Comparison of ENCODE assay signal across 13 cellular contexts in the genomic region with DNA sequence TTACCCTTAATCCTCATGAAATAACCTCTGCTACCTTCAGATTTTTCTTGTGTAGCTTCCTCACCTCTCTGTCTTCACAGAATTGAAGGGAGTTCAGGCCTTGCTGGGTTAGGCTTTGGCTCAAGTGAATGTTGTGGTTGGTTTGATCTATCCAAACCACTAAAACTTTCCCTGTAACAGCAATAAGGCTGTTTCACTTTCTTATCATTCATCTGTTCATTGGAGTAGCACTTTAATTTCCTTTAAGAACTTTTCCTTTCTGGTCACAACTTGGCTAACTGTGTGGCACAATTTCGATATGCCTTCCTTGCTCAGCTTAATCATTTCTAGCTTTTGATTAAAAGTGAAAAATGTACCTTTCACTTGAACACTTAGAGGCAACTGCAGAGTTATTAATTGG.
DNase-seq lines count a peak whose midpoint lies in the region; ATAC-seq and TF ChIP-seq lines count a peak whose summit lies in the region.
"Had no signal": no experiment of that assay in that cellular context is flagged by ENCODE, and none has a peak within 500 bp of the region (broad histone marks: within the 10 kb centered on the region; RNA-seq: fewer than 3 reads in every experiment).

No MANE protein-coding gene starts in this region.

- no peaks in the 10 kb centered on the region for H3K9me3 Mint-ChIP-seq in CD8-positive, alpha-beta T cell
- H3K9me3 Mint-ChIP-seq: neural crest cell had no signal

- H3K36me3 Mint-ChIP-seq in CD8-positive, alpha-beta T cell, result peaks cover 61% of the 10 kb centered on the region

- intact Hi-C loops in CD8-positive, alpha-beta T cell (cut with DNase I, micrococcal nuclease), result loop anchor here in 1 of 2 experiments (5.0 kb wide), 1 partner anchor 964 kb away; no protein-coding TSS in a partner anchor
- intact Hi-C loops in aorta (cut with DNase I), result no loop called here
- intact Hi-C loops in left ventricle myocardium superior (cut with micrococcal nuclease), result no loop called here

- no peaks in the 10 kb centered on the region for H3K27me3 Mint-ChIP-seq in CD8-positive, alpha-beta T cell (ENCODE audit: low read depth)

- POLR2A ChIA-PET in CD8-positive, alpha-beta T cell (lab: Charles Lee), result no interaction called here

- CTCF ChIA-PET in CD8-positive, alpha-beta T cell (lab: Charles Lee), result interaction anchor here (0.6 to 0.9 kb wide), 2 partner anchors 9 to 20 kb away, joined by 3 read pairs; no protein-coding TSS in a partner anchor

- H3K4me1 Mint-ChIP-seq in CD8-positive, alpha-beta T cell (ENCODE audit: low read depth), result peaks cover 24% of the 10 kb centered on the region

- H3K27ac ChIP-seq in CD8-positive, alpha-beta T cell (ENCODE audit: low read depth, low read length), result no peak overlapping the region
- no peak overlapping the region for H3K27ac ChIP-seq in aorta (ENCODE audit: low read depth in 1 of 2, low read length in 2 of 2)
- H3K27ac ChIP-seq: lower lobe of right lung had no signal

- H3K9me3 ChIP-seq in CD8-positive, alpha-beta T cell (ENCODE audit: low read length), result no peaks in the 10 kb centered on the region
- H3K9me3 ChIP-seq in aorta (ENCODE audit: control insufficient read depth, low read length), result no peaks in the 10 kb centered on the region
- H3K9me3 ChIP-seq: lower lobe of right lung had no signal

- H3K36me3 ChIP-seq in CD8-positive, alpha-beta T cell (ENCODE audit: insufficient read depth, low read length), result no peaks in the 10 kb centered on the region
- peaks cover 0 to 6% of the 10 kb centered on the region in 2 donors for H3K36me3 ChIP-seq in aorta (ENCODE audit: control insufficient read depth in 1 of 2, insufficient read depth in 2 of 2, low read length in 1 of 2)

- H3K4me1 ChIP-seq in CD8-positive, alpha-beta T cell (ENCODE audit: insufficient read depth, low read length), result peaks cover 14% of the 10 kb centered on the region
- no peaks in the 10 kb centered on the region for H3K4me1 ChIP-seq in aorta (ENCODE audit: control insufficient read depth in 1 of 2, insufficient read depth in 2 of 2, low read length in 2 of 2)
- H3K4me1 ChIP-seq: lower lobe of right lung had no signal

- TF ChIP-seq CTCF in CD8-positive, alpha-beta T cell (IDR thresholded peaks at IDR 0.05), result no peak

- H3K27ac Mint-ChIP-seq in CD8-positive, alpha-beta T cell, result peak overlapping the region; percentile 45

- ATAC-seq in CD8-positive, alpha-beta T cell, result no peak
- ATAC-seq in GM18858 (IDR thresholded peaks at IDR 0.05; ENCODE audit: unreplicated experiment) (peak; percentile 63), aorta (ENCODE audit: low FRiP score) (no peak), left ventricle myocardium superior (no peak)
- ATAC-seq: lower lobe of right lung, right cardiac atrium had no signal

- no peaks in the 10 kb centered on the region for H3K27me3 ChIP-seq in CD8-positive, alpha-beta T cell (ENCODE audit: insufficient read depth, low read length)
- H3K27me3 ChIP-seq in aorta (ENCODE audit: control insufficient read depth in 1 of 2, insufficient read depth in 2 of 2, low read length in 1 of 2), result no peaks in the 10 kb centered on the region

- no peak overlapping the region for H3K4me3 ChIP-seq in CD8-positive, alpha-beta T cell (ENCODE audit: low read depth, low read length)
- no peak overlapping the region for H3K4me3 ChIP-seq in Jurkat, Clone E6-1 (ENCODE audit: low read length)
- no peak overlapping the region for H3K4me3 ChIP-seq in aorta (ENCODE audit: low read length in 2 of 2)
- H3K4me3 ChIP-seq: lower lobe of right lung had no signal

- no peak for DNase-seq in CD8-positive, alpha-beta T cell
- peak; percentile 51 for DNase-seq in Jurkat, Clone E6-1 (ENCODE audit: low read depth, low spot score)
- peak; percentile 32 for DNase-seq in astrocyte of the hippocampus (ENCODE audit: low read depth, low spot score)
- no peak for DNase-seq in NCI-H748 treated with DMSO at 0.1 percent for 48 hours (lab: John Stamatoyannopoulos, UW)
- DNase-seq in DMS 273 (lab: John Stamatoyannopoulos, UW; ENCODE audit: unreplicated experiment), result no peak
- no peak for DNase-seq in aorta
- no peak for DNase-seq in left ventricle myocardium superior
- DNase-seq: C1 segment of cervical spinal cord; lower lobe of right lung; right cardiac atrium; stimulated activated CD4-positive, alpha-beta T cell treated with anti-CD3 and anti-CD28 coated beads, Interleukin-2, amount 100 ng/mL, for 48 hours had no signal

- 89 to 92% methylated on average over 1 of the region's 1 CpG for WGBS in aorta, 2 donors

- H3K4me3 Mint-ChIP-seq in CD8-positive, alpha-beta T cell, result no peak overlapping the region
- H3K4me3 Mint-ChIP-seq: neural crest cell had no signal

Comparison
In these comparisons a context has a peak if more than half of its experiments do, and no peak if none do; other contexts are left out.
1. DNase-seq: peak in Jurkat, Clone E6-1 (single experiment) and astrocyte of the hippocampus (single experiment); none in CD8-positive, alpha-beta T cell (0 of 7), NCI-H748 treated with DMSO at 0.1 percent for 48 hours (single experiment), DMS 273 (single experiment), aorta (0 of 2) and left ventricle myocardium superior (single experiment).